Comparison of ENCODE assay signal across 1 cellular context in the genomic region with DNA sequence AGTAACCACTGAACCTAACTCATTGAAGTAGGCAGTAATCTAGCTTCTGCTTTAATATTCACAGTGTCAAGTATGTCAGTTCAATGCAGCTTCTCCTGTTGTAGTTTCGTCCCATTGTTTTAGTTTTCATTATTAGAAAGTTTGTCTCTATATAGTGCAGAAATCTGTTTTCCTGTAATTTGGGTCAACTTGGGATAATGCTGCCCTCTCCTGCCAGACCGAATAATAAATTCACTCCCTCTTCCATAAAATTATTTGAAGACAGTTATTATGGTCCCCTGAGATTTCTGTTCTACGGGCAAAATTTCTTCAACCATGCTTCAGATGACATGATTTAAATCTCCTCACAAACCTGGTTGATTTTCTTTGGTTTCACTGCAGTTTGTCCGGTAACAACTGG.
TF ChIP-seq lines count a peak whose summit lies in the region.

No MANE protein-coding gene starts in this region.

TF ChIP-seq in SK-N-SH, 30 proteins besides CTCF, POLR2A, EP300 and RAD21:
- TF ChIP-seq, protein P1, sequence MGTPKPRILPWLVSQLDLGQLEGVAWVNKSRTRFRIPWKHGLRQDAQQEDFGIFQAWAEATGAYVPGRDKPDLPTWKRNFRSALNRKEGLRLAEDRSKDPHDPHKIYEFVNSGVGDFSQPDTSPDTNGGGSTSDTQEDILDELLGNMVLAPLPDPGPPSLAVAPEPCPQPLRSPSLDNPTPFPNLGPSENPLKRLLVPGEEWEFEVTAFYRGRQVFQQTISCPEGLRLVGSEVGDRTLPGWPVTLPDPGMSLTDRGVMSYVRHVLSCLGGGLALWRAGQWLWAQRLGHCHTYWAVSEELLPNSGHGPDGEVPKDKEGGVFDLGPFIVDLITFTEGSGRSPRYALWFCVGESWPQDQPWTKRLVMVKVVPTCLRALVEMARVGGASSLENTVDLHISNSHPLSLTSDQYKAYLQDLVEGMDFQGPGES (IDR thresholded peaks at IDR 0.05; ENCODE audit: low read depth, low read length), result no peak
- TF ChIP-seq, protein P2, sequence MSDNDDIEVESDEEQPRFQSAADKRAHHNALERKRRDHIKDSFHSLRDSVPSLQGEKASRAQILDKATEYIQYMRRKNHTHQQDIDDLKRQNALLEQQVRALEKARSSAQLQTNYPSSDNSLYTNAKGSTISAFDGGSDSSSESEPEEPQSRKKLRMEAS (IDR thresholded peaks at IDR 0.05; ENCODE audit: low read depth), result no peak
- TF ChIP-seq RXRA (IDR thresholded peaks at IDR 0.05; ENCODE audit: borderline replicate concordance, low read depth) (no peak), YY1 (IDR thresholded peaks at IDR 0.05; ENCODE audit: low read depth) (no peak), SMC3 (IDR thresholded peaks at IDR 0.05; ENCODE audit: low read depth, low read length) (peak; percentile 16; the same call in 1 of the 2 replicates), NFIC (IDR thresholded peaks at IDR 0.05; ENCODE audit: borderline replicate concordance) (no peak)
- TF ChIP-seq, protein P3, sequence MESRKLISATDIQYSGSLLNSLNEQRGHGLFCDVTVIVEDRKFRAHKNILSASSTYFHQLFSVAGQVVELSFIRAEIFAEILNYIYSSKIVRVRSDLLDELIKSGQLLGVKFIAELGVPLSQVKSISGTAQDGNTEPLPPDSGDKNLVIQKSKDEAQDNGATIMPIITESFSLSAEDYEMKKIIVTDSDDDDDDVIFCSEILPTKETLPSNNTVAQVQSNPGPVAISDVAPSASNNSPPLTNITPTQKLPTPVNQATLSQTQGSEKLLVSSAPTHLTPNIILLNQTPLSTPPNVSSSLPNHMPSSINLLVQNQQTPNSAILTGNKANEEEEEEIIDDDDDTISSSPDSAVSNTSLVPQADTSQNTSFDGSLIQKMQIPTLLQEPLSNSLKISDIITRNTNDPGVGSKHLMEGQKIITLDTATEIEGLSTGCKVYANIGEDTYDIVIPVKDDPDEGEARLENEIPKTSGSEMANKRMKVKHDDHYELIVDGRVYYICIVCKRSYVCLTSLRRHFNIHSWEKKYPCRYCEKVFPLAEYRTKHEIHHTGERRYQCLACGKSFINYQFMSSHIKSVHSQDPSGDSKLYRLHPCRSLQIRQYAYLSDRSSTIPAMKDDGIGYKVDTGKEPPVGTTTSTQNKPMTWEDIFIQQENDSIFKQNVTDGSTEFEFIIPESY (IDR thresholded peaks at IDR 0.05; ENCODE audit: borderline replicate concordance, low read depth), result no peak
